In the genomic region with DNA sequence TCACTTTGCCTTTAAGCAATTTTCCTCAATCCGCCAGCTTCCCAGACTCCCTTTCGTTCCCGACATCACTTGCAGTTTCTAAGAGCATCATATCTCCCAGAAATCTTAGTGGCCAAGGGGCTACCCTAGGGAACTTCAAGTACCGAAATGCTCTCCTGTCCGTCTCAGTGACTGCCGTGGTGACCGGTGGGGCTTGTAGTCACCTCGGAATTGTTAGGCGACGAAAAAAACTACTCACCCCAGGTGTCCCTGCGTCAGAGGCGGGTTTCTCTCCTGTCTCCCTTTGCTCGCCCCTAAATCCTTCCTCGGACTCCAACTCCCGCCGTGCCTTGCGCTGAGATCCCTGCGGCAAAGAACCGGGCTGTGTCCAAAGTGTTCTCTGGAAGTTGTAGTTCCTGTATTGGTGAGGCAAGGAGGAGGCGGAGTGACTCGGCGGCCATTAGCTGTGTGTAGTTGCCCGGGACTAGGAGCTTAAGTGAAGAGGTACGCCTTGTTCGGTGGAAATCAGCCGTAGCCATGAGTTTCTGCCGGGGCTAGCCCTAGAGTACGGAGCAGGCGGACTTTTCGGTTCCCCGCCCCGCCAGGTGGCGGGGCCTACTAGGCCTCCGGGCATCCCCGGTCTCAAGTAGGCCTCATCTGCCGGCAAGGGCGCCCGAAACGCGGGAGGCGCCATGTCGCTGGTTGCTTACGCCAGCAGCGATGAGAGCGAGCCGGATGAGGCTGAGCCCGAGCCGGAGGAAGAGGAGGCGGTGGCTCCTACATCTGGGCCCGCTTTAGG, we compare ENCODE assay signal across 8 cellular contexts. TPM values are rescaled to one million over a fixed set of nuclear protein-coding genes. Genes with fewer than 3 reads are reported as not detected.
DNase-seq lines count a peak whose midpoint lies in the region; ATAC-seq and TF ChIP-seq lines count a peak whose summit lies in the region.

A gene with protein sequence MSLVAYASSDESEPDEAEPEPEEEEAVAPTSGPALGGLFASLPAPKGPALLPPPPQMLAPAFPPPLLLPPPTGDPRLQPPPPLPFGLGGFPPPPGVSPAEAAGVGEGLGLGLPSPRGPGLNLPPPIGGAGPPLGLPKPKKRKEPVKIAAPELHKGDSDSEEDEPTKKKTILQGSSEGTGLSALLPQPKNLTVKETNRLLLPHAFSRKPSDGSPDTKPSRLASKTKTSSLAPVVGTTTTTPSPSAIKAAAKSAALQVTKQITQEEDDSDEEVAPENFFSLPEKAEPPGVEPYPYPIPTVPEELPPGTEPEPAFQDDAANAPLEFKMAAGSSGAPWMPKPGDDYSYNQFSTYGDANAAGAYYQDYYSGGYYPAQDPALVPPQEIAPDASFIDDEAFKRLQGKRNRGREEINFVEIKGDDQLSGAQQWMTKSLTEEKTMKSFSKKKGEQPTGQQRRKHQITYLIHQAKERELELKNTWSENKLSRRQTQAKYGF (plus strand): TSS at position 435 of the 778 bp plus-strand sequence. CDS start 237 bp downstream, at position 672.

- peak within 1 kb of the TSS; percentile 85 to 92 for H3K27ac ChIP-seq in mucosa of rectum (ENCODE audit: low read depth in 2 of 2, low read length in 2 of 2)

- peaks cover 5 to 17% of the 10 kb centered on the region in 2 donors for H3K36me3 ChIP-seq in mucosa of rectum (ENCODE audit: control insufficient read depth in 2 of 2, insufficient read depth in 2 of 2, low read length in 2 of 2)

- peak; percentile 58 for TF ChIP-seq POLR2A in erythroblast (IDR thresholded peaks at IDR 0.05; ENCODE audit: low read length)

- H3K9ac ChIP-seq in mucosa of rectum (ENCODE audit: low read depth in 1 of 2, low read length in 2 of 2): peak within 1 kb of the TSS; percentile 95 to 99

- H3K4me3 ChIP-seq in mucosa of rectum (ENCODE audit: low read length in 2 of 2): peak within 1 kb of the TSS; percentile 83 to 87

- H3K9me3 Mint-ChIP-seq in IgD-negative memory B cell: no peaks in the 10 kb centered on the region

- H3K27ac Mint-ChIP-seq in IgD-negative memory B cell: peak within 1 kb of the TSS; percentile 79

- H3K4me3 Mint-ChIP-seq in IgD-negative memory B cell: no peak within 1 kb of the TSS

- H3K4me1 ChIP-seq in mucosa of rectum (ENCODE audit: control insufficient read depth in 2 of 2, insufficient read depth in 2 of 2, low read length in 2 of 2): peaks cover 18 to 23% of the 10 kb centered on the region in 2 donors

- peak; percentile 87 for ATAC-seq in GM21529 (IDR thresholded peaks at IDR 0.05; ENCODE audit: unreplicated experiment)

- no peaks in the 10 kb centered on the region for H3K27me3 Mint-ChIP-seq in IgD-negative memory B cell

- no peaks in the 10 kb centered on the region for H3K9me3 ChIP-seq in mucosa of rectum (ENCODE audit: control insufficient read depth in 2 of 2, low read length in 2 of 2)

- H3K4me1 Mint-ChIP-seq in IgD-negative memory B cell: peaks cover 19 to 30% (median 22%) of the 10 kb centered on the region in 3 donors

- no peaks in the 10 kb centered on the region for H3K27me3 ChIP-seq in mucosa of rectum (ENCODE audit: control insufficient read depth in 2 of 2, insufficient read depth in 2 of 2, low read length in 2 of 2)

- H3K36me3 Mint-ChIP-seq in IgD-negative memory B cell: peaks cover 4% of the 10 kb centered on the region

- peak; percentile 100 for DNase-seq in DMS114 treated with DMSO at 0.1 percent for 48 hours (lab: John Stamatoyannopoulos, UW; ENCODE audit: unreplicated experiment)
- peak; percentile 82 for DNase-seq in OCI-M2 (lab: John Stamatoyannopoulos, UW; ENCODE audit: unreplicated experiment)
- peak; percentile 93 for DNase-seq in activated T-cell treated with anti-CD3 and anti-CD28 coated beads for 48 hours (ENCODE audit: low read depth)
- DNase-seq in erythroblast (lab: John Stamatoyannopoulos, UW): peak; percentile 99
- peak; percentile 95 for DNase-seq in stimulated activated CD8-positive, alpha-beta memory T cell treated with anti-CD3 and anti-CD28 coated beads, Interleukin-4, amount 100 ng/mL, for 48 hours

RNA-seq across cellular contexts. Expression of the gene that starts here (rescaled TPM):
- polyA plus RNA-seq in IgD-negative memory B cell: 57.3 TPM

Comparison
In these comparisons a context has a peak if more than half of its experiments do, and no peak if none do; other contexts are left out.
1. Peak in every context shown above with its lines: DNase-seq, ATAC-seq, H3K4me3 ChIP-seq and H3K27ac ChIP-seq.